In genomic region chr10:70418229-70418628, GRCh38 we compare ENCODE assay signal across 13 cellular contexts. TPM values are rescaled to one million over a fixed set of nuclear protein-coding genes. Genes with fewer than 3 reads are reported as not detected.
DNase-seq lines count a peak whose midpoint lies in the region; ATAC-seq and TF ChIP-seq lines count a peak whose summit lies in the region.
"Had no signal": no experiment of that assay in that cellular context is flagged by ENCODE, and none has a peak within 500 bp of the region (broad histone marks: within the 10 kb centered on the region; RNA-seq: fewer than 3 reads in every experiment).

No MANE protein-coding gene starts in this region.

- intact Hi-C loops in activated naive CD4-positive, alpha-beta T cell treated with anti-CD3 and anti-CD28 coated beads for 36 hours (cut with micrococcal nuclease), result no loop called here

- peak overlapping the region; percentile 23 for H3K27ac Mint-ChIP-seq in activated naive CD4-positive, alpha-beta T cell treated with anti-CD3 and anti-CD28 coated beads for 36 hours
- H3K27ac Mint-ChIP-seq in activated naive CD4-positive, alpha-beta T cell treated with anti-CD3 and anti-CD28 coated beads, Interleukin-2, amount 10 ng/mL, durations not matched to agents 7 days and 5 days, result no peak overlapping the region

- CTCF ChIA-PET in activated naive CD4-positive, alpha-beta T cell treated with anti-CD3 and anti-CD28 coated beads for 36 hours (lab: Charles Lee), result interaction anchor here (0.6 to 2.1 kb wide), 2 partner anchors 39 to 142 kb away, joined by 4 to 9 read pairs; no protein-coding TSS in a partner anchor
- CTCF ChIA-PET in activated naive CD4-positive, alpha-beta T cell treated with anti-CD3 and anti-CD28 coated beads, Interleukin-2, amount 10 ng/mL, durations not matched to agents 7 days and 5 days (lab: Charles Lee), result interaction anchor here (1.1 kb wide), 1 partner anchor 36 kb away, joined by 3 read pairs; no protein-coding TSS in a partner anchor

- no peaks in the 10 kb centered on the region for H4K20me1 ChIP-seq in fibroblast of lung (ENCODE audit: control insufficient read depth, extremely low read depth, insufficient read depth, low read length)

- H3K9me3 Mint-ChIP-seq in activated naive CD4-positive, alpha-beta T cell treated with anti-CD3 and anti-CD28 coated beads for 36 hours, result no peaks in the 10 kb centered on the region
- H3K9me3 Mint-ChIP-seq in activated naive CD4-positive, alpha-beta T cell treated with anti-CD3 and anti-CD28 coated beads, Interleukin-2, amount 10 ng/mL, durations not matched to agents 7 days and 5 days, result no peaks in the 10 kb centered on the region

- H3K4me1 ChIP-seq in fibroblast of lung (ENCODE audit: control insufficient read depth, extremely low read depth, insufficient read depth, low read length), result peaks cover 10% of the 10 kb centered on the region

- H3K27me3 ChIP-seq in fibroblast of lung (ENCODE audit: control insufficient read depth, insufficient read depth, low read length), result no peaks in the 10 kb centered on the region
- H3K27me3 ChIP-seq: BLaER1, heart left ventricle had no signal

- DNase-seq in activated naive CD4-positive, alpha-beta T cell treated with anti-CD3 and anti-CD28 coated beads for 36 hours, result no peak
- DNase-seq in activated naive CD4-positive, alpha-beta T cell treated with anti-CD3 and anti-CD28 coated beads, Interleukin-2, amount 10 ng/mL, durations not matched to agents 7 days and 5 days, result no peak
- DNase-seq in RPMI7951 (ENCODE audit: low read depth) (peak; percentile 16), fibroblast of lung (ENCODE audit: low read depth in 2 of 2) (peak; percentile 80 to 83), substantia nigra (lab: John Stamatoyannopoulos, UW) (no peak)
- peak; percentile 37 for DNase-seq in stimulated activated CD8-positive, alpha-beta memory T cell treated with anti-CD3 and anti-CD28 coated beads, Interleukin-4, amount 100 ng/mL, for 48 hours
- DNase-seq: activated CD8-positive, alpha-beta memory T cell treated with anti-CD3 and anti-CD28 coated beads, Interleukin-2, amount 50 U/mL, for 4 hours; heart left ventricle; posterior cingulate gyrus had no signal

- H3K4me1 Mint-ChIP-seq in activated naive CD4-positive, alpha-beta T cell treated with anti-CD3 and anti-CD28 coated beads for 36 hours (ENCODE audit: low read depth), result peaks cover 25% of the 10 kb centered on the region
- H3K4me1 Mint-ChIP-seq in activated naive CD4-positive, alpha-beta T cell treated with anti-CD3 and anti-CD28 coated beads, Interleukin-2, amount 10 ng/mL, durations not matched to agents 7 days and 5 days, result peaks cover 34% of the 10 kb centered on the region

- H3K27me3 Mint-ChIP-seq in activated naive CD4-positive, alpha-beta T cell treated with anti-CD3 and anti-CD28 coated beads for 36 hours (ENCODE audit: low read depth), result no peaks in the 10 kb centered on the region
- no peaks in the 10 kb centered on the region for H3K27me3 Mint-ChIP-seq in activated naive CD4-positive, alpha-beta T cell treated with anti-CD3 and anti-CD28 coated beads, Interleukin-2, amount 10 ng/mL, durations not matched to agents 7 days and 5 days

- peaks cover 27% of the 10 kb centered on the region for H3K79me2 ChIP-seq in fibroblast of lung (ENCODE audit: control insufficient read depth, insufficient read depth, low read length)

- ATAC-seq in HG03442 (IDR thresholded peaks at IDR 0.05; ENCODE audit: unreplicated experiment), result no peak
- ATAC-seq in HG02798 (IDR thresholded peaks at IDR 0.05; ENCODE audit: poor library complexity, unreplicated experiment), result no peak
- ATAC-seq: heart left ventricle had no signal

- H3K27ac ChIP-seq in fibroblast of lung (ENCODE audit: insufficient read depth, low read length) (peak overlapping the region; percentile 24), substantia nigra (ENCODE audit: low read depth, low read length, poor library complexity, severe bottlenecking) (no peak overlapping the region)
- H3K27ac ChIP-seq: BLaER1, heart left ventricle had no signal

- no peak overlapping the region for H2AFZ ChIP-seq in fibroblast of lung (ENCODE audit: low read length)

- H3K36me3 ChIP-seq in fibroblast of lung (ENCODE audit: control insufficient read depth, insufficient read depth, low read length), result peaks cover 7% of the 10 kb centered on the region

- H3K4me2 ChIP-seq in fibroblast of lung (ENCODE audit: extremely low read depth, insufficient read depth, low read length), result peak overlapping the region; percentile 30
- H3K4me2 ChIP-seq: BLaER1 had no signal

- H3K9me3 ChIP-seq in fibroblast of lung (ENCODE audit: control insufficient read depth, insufficient read depth, low read depth, low read length), result no peaks in the 10 kb centered on the region
- H3K9me3 ChIP-seq: BLaER1, heart left ventricle had no signal

- H3K36me3 Mint-ChIP-seq in activated naive CD4-positive, alpha-beta T cell treated with anti-CD3 and anti-CD28 coated beads for 36 hours (ENCODE audit: low read depth), result peaks cover 11% of the 10 kb centered on the region
- peaks cover 54% of the 10 kb centered on the region for H3K36me3 Mint-ChIP-seq in activated naive CD4-positive, alpha-beta T cell treated with anti-CD3 and anti-CD28 coated beads, Interleukin-2, amount 10 ng/mL, durations not matched to agents 7 days and 5 days

- H3K4me3 Mint-ChIP-seq in activated naive CD4-positive, alpha-beta T cell treated with anti-CD3 and anti-CD28 coated beads for 36 hours, result no peak overlapping the region
- no peak overlapping the region for H3K4me3 Mint-ChIP-seq in activated naive CD4-positive, alpha-beta T cell treated with anti-CD3 and anti-CD28 coated beads, Interleukin-2, amount 10 ng/mL, durations not matched to agents 7 days and 5 days

- no peak for TF ChIP-seq CTCF in fibroblast of lung (conservative IDR thresholded peaks at IDR 0.05 in 1 of 2, IDR thresholded peaks at IDR 0.05 in 1 of 2; ENCODE audit: low read depth in 1 of 2, low read length in 2 of 2)

- H3K4me3 ChIP-seq in fibroblast of lung (replicated peaks in 1 of 4; ENCODE audit: control extremely low read depth in 1 of 4, insufficient read depth in 1 of 4, low read depth in 3 of 4, low read length in 4 of 4), result no peak overlapping the region
- H3K4me3 ChIP-seq: BLaER1, heart left ventricle had no signal

- no peak overlapping the region for H3K9ac ChIP-seq in fibroblast of lung (ENCODE audit: insufficient read depth, low read length)
- H3K9ac ChIP-seq: BLaER1 had no signal

RNA-seq across cellular contexts. Expression of gene EIF4EBP2, which starts 14.3 kb away (rescaled TPM):
- 10 to 100 TPM; 20.0 to 21.0 TPM for total RNA-seq in activated naive CD4-positive, alpha-beta T cell treated with anti-CD3 and anti-CD28 coated beads for 36 hours
- total RNA-seq in RPMI7951 (2014; rRNA removed; shearing (Covaris generic)), result 24.8 and 26.1 TPM in 2 replicates
- 18.0 and 21.8 TPM in 2 replicates for total RNA-seq in fibroblast of lung
- polyA plus RNA-seq in fibroblast of lung, result 41.5 and 44.9 TPM in 2 replicates
- 25.9 and 30.3 TPM in 2 replicates for polyA plus RNA-seq in fibroblast of lung (2012)
- polyA minus RNA-seq in fibroblast of lung (ENCODE audit: low replicate concordance), result 25.6 and 26.2 TPM in 2 replicates

RNA-seq across cellular contexts. Expression of gene NODAL, which starts 23.3 kb away (rescaled TPM):
- not detected for total RNA-seq in activated naive CD4-positive, alpha-beta T cell treated with anti-CD3 and anti-CD28 coated beads for 36 hours
- total RNA-seq in RPMI7951 (2014; rRNA removed; shearing (Covaris generic)), result not detected in 2 replicates
- not detected in 2 replicates for total RNA-seq in fibroblast of lung
- not detected in 2 replicates for polyA plus RNA-seq in fibroblast of lung
- polyA plus RNA-seq in fibroblast of lung (2012), result not detected in 2 replicates
- polyA minus RNA-seq in fibroblast of lung (ENCODE audit: low replicate concordance), result not detected in 2 replicates
- total RNA-seq: lung microvascular endothelial cell had no signal
- polyA plus RNA-seq: heart left ventricle had no signal

RNA-seq across cellular contexts. Expression of gene LRRC20, which starts 35.8 kb away (rescaled TPM):
- 10 to 100 TPM in 1 of 2 experiments, 1 to 10 TPM in 1; 8.6 to 10.7 TPM for total RNA-seq in activated naive CD4-positive, alpha-beta T cell treated with anti-CD3 and anti-CD28 coated beads for 36 hours
- 4.5 and 5.6 TPM in 2 replicates for total RNA-seq in RPMI7951 (2014; rRNA removed; shearing (Covaris generic))
- total RNA-seq in fibroblast of lung, result 6.4 and 8.8 TPM in 2 replicates
- 8.4 and 13.2 TPM in 2 replicates for polyA plus RNA-seq in fibroblast of lung
- 7.5 and 12.4 TPM in 2 replicates for polyA plus RNA-seq in fibroblast of lung (2012)
- 18.1 and 18.6 TPM in 2 replicates for polyA minus RNA-seq in fibroblast of lung (ENCODE audit: low replicate concordance)

Comparison
In these comparisons a context has a peak if more than half of its experiments do, and no peak if none do; other contexts are left out.
1. DNase-seq: peak in RPMI7951 (single experiment), fibroblast of lung (2 of 2) and stimulated activated CD8-positive, alpha-beta memory T cell treated with anti-CD3 and anti-CD28 coated beads, Interleukin-4, amount 100 ng/mL, for 48 hours (single experiment); none in activated naive CD4-positive, alpha-beta T cell treated with anti-CD3 and anti-CD28 coated beads for 36 hours (single experiment), activated naive CD4-positive, alpha-beta T cell treated with anti-CD3 and anti-CD28 coated beads, Interleukin-2, amount 10 ng/mL, durations not matched to agents 7 days and 5 days (single experiment) and substantia nigra (0 of 49).